ENCODE assay signal across 16 cellular contexts in the genomic region with DNA sequence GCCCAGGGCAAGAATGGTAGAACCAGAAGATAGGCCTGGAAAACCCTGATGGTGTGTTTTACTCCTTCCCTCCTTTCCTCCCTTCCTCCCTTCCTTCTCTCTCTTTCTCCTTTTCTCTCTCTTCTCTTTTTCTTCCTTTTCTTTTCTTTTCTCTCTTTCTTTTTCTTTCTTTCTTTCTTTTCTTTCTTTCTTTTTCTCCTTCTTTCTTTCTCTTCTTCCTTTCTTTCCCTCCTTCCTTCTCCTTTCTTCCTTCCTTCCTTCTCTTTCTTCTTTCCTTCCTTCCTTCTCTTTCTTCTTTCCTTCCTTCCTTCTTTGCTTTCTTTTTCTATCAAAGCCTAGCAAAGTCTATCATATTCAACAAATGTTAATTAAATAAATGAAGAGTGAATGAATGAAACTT. TPM values are rescaled to one million over a fixed set of nuclear protein-coding genes. Genes with fewer than 3 reads are reported as not detected.
"Had no signal": no experiment of that assay in that cellular context is flagged by ENCODE, and none has a peak within 500 bp of the region (broad histone marks: within the 10 kb centered on the region; RNA-seq: fewer than 3 reads in every experiment).

No MANE protein-coding gene starts in this region.

- H3K36me3 ChIP-seq: SJSA1 had no signal

- H3K27ac ChIP-seq: SJSA1, SK-N-MC had no signal

- FAIRE-seq: RCC 7860 had no signal

- H3K9me3 ChIP-seq: SJSA1 had no signal

- H3K4me1 ChIP-seq: SJSA1 had no signal

- H3K4me3 ChIP-seq: SJSA1, SK-N-MC had no signal

- DNase-seq: Karpas-422, KG1, MM.1S, NCI-H1092 treated with DMSO at 0.1 percent for 48 hours, NCI-H2081 treated with DMSO at 0.1 percent for 48 hours, NCI-H2171, NCI-H226, NCI-H446, NCI-H524 treated with DMSO at 0.1 percent for 48 hours, Right ventricle myocardium superior, RPMI8226, SIG-M5 had no signal

RNA-seq across cellular contexts. Expression of gene UBE2QL1, which starts 24.0 kb away (rescaled TPM):
- total RNA-seq: HT-29, SJSA1 had no signal
